Comparison of ENCODE assay signal across 8 cellular contexts in the genomic region with DNA sequence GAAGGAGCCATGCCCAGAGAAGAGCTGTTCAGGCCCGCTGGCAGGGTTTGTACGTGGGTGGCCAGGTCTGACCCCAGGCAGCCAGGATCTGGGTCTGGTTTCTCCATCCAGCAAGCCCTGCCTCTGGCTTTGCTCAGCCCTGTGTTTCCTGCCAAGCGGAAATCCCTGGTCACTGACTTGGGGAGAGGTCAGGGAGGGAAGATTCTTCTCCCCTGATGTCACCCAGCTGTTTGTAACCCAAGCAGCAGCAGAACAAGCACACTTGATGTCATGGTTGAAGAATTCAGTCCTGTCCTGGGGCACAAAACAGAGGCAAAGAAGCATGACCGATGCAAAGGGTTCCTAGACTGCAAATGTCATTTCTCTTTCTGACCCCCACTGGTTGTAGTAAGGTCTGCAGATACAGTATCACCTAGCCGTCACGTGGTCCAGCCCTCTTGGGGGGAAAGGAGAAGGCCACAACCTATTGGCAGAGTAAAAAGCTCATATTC.
DNase-seq lines count a peak whose midpoint lies in the region; ATAC-seq and TF ChIP-seq lines count a peak whose summit lies in the region.
"Had no signal": no experiment of that assay in that cellular context is flagged by ENCODE, and none has a peak within 500 bp of the region (broad histone marks: within the 10 kb centered on the region; RNA-seq: fewer than 3 reads in every experiment).

No MANE protein-coding gene starts in this region.

- H3K4me3 Mint-ChIP-seq in activated naive CD4-positive, alpha-beta T cell treated with anti-CD3 and anti-CD28 coated beads for 36 hours, result no peak overlapping the region
- H3K4me3 Mint-ChIP-seq: central memory CD8-positive, alpha-beta T cell had no signal

- H3K36me3 Mint-ChIP-seq in activated naive CD4-positive, alpha-beta T cell treated with anti-CD3 and anti-CD28 coated beads for 36 hours (ENCODE audit: low read depth), result no peaks in the 10 kb centered on the region

- H3K9ac ChIP-seq in duodenal mucosa (ENCODE audit: low read depth in 1 of 2, low read length in 2 of 2), result peak overlapping the region in 1 of 2 donors; percentile 12

- H3K36me3 ChIP-seq in duodenal mucosa (ENCODE audit: control insufficient read depth in 1 of 2, insufficient read depth in 2 of 2, low read length in 2 of 2) (peaks cover 15 to 21% of the 10 kb centered on the region in 2 donors), vagina (no peaks in the 10 kb centered on the region)

- H3K27me3 ChIP-seq in duodenal mucosa (ENCODE audit: control insufficient read depth in 1 of 2, insufficient read depth in 2 of 2, low read length in 2 of 2) (no peaks in the 10 kb centered on the region), vagina (no peaks in the 10 kb centered on the region)

- intact Hi-C loops in vagina (cut with DNase I), result no loop called here
- intact Hi-C loops in activated naive CD4-positive, alpha-beta T cell treated with anti-CD3 and anti-CD28 coated beads for 36 hours (cut with micrococcal nuclease), result no loop called here

- TF ChIP-seq POLR2A in vagina (IDR thresholded peaks at IDR 0.05), result no peak

- peaks cover 0 to 13% of the 10 kb centered on the region in 2 donors for H3K4me1 ChIP-seq in duodenal mucosa (ENCODE audit: control insufficient read depth in 1 of 2, insufficient read depth in 2 of 2, low read length in 2 of 2)
- H3K4me1 ChIP-seq in vagina, result peaks cover 55% of the 10 kb centered on the region

- H3K27ac Mint-ChIP-seq in activated naive CD4-positive, alpha-beta T cell treated with anti-CD3 and anti-CD28 coated beads for 36 hours, result no peak overlapping the region

- CTCF ChIA-PET in activated naive CD4-positive, alpha-beta T cell treated with anti-CD3 and anti-CD28 coated beads for 36 hours (lab: Charles Lee), result no interaction called here

- no peak for TF ChIP-seq CTCF in vagina (IDR thresholded peaks at IDR 0.05)

- H3K27ac ChIP-seq in duodenal mucosa (ENCODE audit: low read depth, low read length) (peak overlapping the region; percentile 44), vagina (peak overlapping the region; percentile 68)

- H3K27me3 Mint-ChIP-seq in activated naive CD4-positive, alpha-beta T cell treated with anti-CD3 and anti-CD28 coated beads for 36 hours (ENCODE audit: low read depth), result no peaks in the 10 kb centered on the region
- H3K27me3 Mint-ChIP-seq: central memory CD8-positive, alpha-beta T cell had no signal

- H3K4me1 Mint-ChIP-seq in activated naive CD4-positive, alpha-beta T cell treated with anti-CD3 and anti-CD28 coated beads for 36 hours (ENCODE audit: low read depth), result no peaks in the 10 kb centered on the region
- H3K4me1 Mint-ChIP-seq: central memory CD8-positive, alpha-beta T cell had no signal

- no peak overlapping the region for H3K4me3 ChIP-seq in duodenal mucosa (ENCODE audit: low read depth in 1 of 2, low read length in 2 of 2)
- H3K4me3 ChIP-seq in vagina, result no peak overlapping the region

- H3K9me3 Mint-ChIP-seq in activated naive CD4-positive, alpha-beta T cell treated with anti-CD3 and anti-CD28 coated beads for 36 hours, result no peaks in the 10 kb centered on the region
- H3K9me3 Mint-ChIP-seq: central memory CD8-positive, alpha-beta T cell had no signal

- DNase-seq in HuH-7.5 (ENCODE audit: low spot score) (peak; percentile 59), lung microvascular endothelial cell (ENCODE audit: low read depth in 2 of 2) (peak; percentile 90 to 98), vagina (ENCODE audit: extremely low spot score in 2 of 2) (peak in 1 of 2 donors; percentile 96), SHP77 treated with DMSO at 0.1 percent for 48 hours (lab: John Stamatoyannopoulos, UW) (no peak)
- no peak for DNase-seq in activated naive CD4-positive, alpha-beta T cell treated with anti-CD3 and anti-CD28 coated beads for 36 hours

- H3K9me3 ChIP-seq in duodenal mucosa (ENCODE audit: control insufficient read depth in 1 of 2, low read length in 2 of 2) (no peaks in the 10 kb centered on the region), vagina (no peaks in the 10 kb centered on the region)

- no peak for ATAC-seq in GM21526 (IDR thresholded peaks at IDR 0.05; ENCODE audit: low FRiP score, unreplicated experiment)

Comparison
In these comparisons a context has a peak if more than half of its experiments do, and no peak if none do; other contexts are left out.
1. DNase-seq: peak in HuH-7.5 (single experiment) and lung microvascular endothelial cell (2 of 2); none in SHP77 treated with DMSO at 0.1 percent for 48 hours (single experiment) and activated naive CD4-positive, alpha-beta T cell treated with anti-CD3 and anti-CD28 coated beads for 36 hours (single experiment).